9 cellular contexts compared by ENCODE assay signal in genomic region chr15:51842852-51843737, GRCh38. TPM values are rescaled to one million over a fixed set of nuclear protein-coding genes. Genes with fewer than 3 reads are reported as not detected.
A peak's percentile ranks its signal among the peaks of the same experiment; 100 is the strongest.
DNase-seq lines count a peak whose midpoint lies in the region; ATAC-seq and TF ChIP-seq lines count a peak whose summit lies in the region.
"Had no signal": no experiment of that assay in that cellular context is flagged by ENCODE, and none has a peak within 500 bp of the region (broad histone marks: within the 10 kb centered on the region; RNA-seq: fewer than 3 reads in every experiment).

No MANE protein-coding gene starts in this region.

- peak; percentile 26 for DNase-seq in HT-29 (ENCODE audit: low spot score)
- DNase-seq in body of pancreas, result no peak
- no peak for DNase-seq in omental fat pad (ENCODE audit: low spot score)
- no peak for DNase-seq in Ammon's horn (ENCODE audit: low spot score)

- no peaks in the 10 kb centered on the region for H3K9me3 ChIP-seq in body of pancreas

- peak overlapping the region in 1 of 4 donors; percentile 4 for H3K27ac ChIP-seq in body of pancreas
- H3K27ac ChIP-seq: parathyroid adenoma had no signal

- no peak for TF ChIP-seq POLR2A in body of pancreas (IDR thresholded peaks at IDR 0.05)

- no peak overlapping the region for H3K4me3 ChIP-seq in body of pancreas

- intact Hi-C loops in body of pancreas (cut with DNase I), result no loop called here

- no peaks in the 10 kb centered on the region for H3K27me3 ChIP-seq in body of pancreas

- peak; percentile 58 for ATAC-seq in GM18511 (IDR thresholded peaks at IDR 0.05; ENCODE audit: unreplicated experiment)
- peak; percentile 15 for ATAC-seq in body of pancreas
- ATAC-seq in omental fat pad (ENCODE audit: low FRiP score), result peak; percentile 62
- ATAC-seq in GM21360 (IDR thresholded peaks at IDR 0.05; ENCODE audit: unreplicated experiment), result no peak
- ATAC-seq in HG02610 (IDR thresholded peaks at IDR 0.05; ENCODE audit: unreplicated experiment), result no peak
- no peak for ATAC-seq in HG03196 (IDR thresholded peaks at IDR 0.05; ENCODE audit: unreplicated experiment)

- H3K36me3 ChIP-seq in body of pancreas (replicated peaks in 1 of 2; ENCODE audit: insufficient read depth in 1 of 2, low read depth in 2 of 2), result no peaks in the 10 kb centered on the region

- TF ChIP-seq CTCF in body of pancreas (IDR thresholded peaks at IDR 0.05), result no peak
- no peak for TF ChIP-seq CTCF in omental fat pad (IDR thresholded peaks at IDR 0.05)

- WGBS in body of pancreas, 2 donors, result 51 to 57% methylated on average over 6 of the region's 6 CpGs

- H3K4me1 ChIP-seq in body of pancreas, result peaks cover 69% of the 10 kb centered on the region
- H3K4me1 ChIP-seq: parathyroid adenoma had no signal

RNA-seq across cellular contexts. Expression of gene TMOD3, which starts 13.6 kb away (rescaled TPM):
- total RNA-seq in HT-29 (2014; rRNA removed; shearing (Covaris generic)), result 19.9 and 20.5 TPM in 2 replicates
- 10 to 100 TPM in 1 of 2 donors, 1 to 10 TPM in 1; 9.2 to 11.2 TPM for total RNA-seq in body of pancreas
- 10 to 100 TPM; 25.7 to 47.0 (median 37.3) TPM for total RNA-seq in omental fat pad

Comparison
In these comparisons a context has a peak if more than half of its experiments do, and no peak if none do; other contexts are left out.
1. ATAC-seq: peak in GM18511 (single experiment), body of pancreas (single experiment) and omental fat pad (single experiment); none in GM21360 (single experiment), HG02610 (single experiment) and HG03196 (single experiment).